In the genomic region with DNA sequence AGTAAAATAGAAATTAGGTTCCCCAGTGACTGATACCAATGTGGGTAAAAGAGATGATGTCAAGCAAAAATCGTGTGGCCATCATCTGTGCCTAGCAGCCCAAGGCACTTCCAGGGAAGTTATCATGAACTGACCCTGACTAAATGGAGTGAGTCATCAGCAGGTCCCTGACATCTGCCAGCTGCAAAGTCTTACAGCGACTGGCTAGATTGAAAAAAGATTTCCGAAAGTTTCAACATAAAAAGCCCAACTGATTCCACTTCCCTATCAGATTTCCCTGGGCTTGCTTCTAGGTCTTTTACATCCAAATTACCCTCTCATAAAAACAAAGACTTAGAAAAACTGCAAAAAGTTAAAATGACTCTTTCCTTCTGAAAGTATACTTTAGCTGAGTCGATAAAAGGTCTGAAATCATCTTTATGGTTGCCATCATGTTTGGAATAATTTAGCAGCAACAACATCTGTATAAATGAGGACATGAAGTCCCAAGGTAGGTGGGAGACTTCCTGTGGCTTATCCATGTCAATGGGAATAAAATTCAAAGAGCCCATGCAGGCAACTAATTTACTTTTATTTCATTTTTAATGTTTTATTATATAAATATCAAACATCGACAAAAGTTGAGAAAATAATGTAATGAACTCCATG, we compare ENCODE assay signal across 14 cellular contexts.
DNase-seq lines count a peak whose midpoint lies in the region; ATAC-seq, FAIRE-seq and TF ChIP-seq lines count a peak whose summit lies in the region.
"Had no signal": no experiment of that assay in that cellular context is flagged by ENCODE, and none has a peak within 500 bp of the region (broad histone marks: within the 10 kb centered on the region; RNA-seq: fewer than 3 reads in every experiment).

No MANE protein-coding gene starts in this region.

- FAIRE-seq in kidney (lab: Jason Lieb, UNC) = no peak
- FAIRE-seq: GM18507 had no signal

- no peak for TF ChIP-seq POLR2A in heart left ventricle (IDR thresholded peaks at IDR 0.05)

- TF ChIP-seq CTCF in SK-N-SH (IDR thresholded peaks at IDR 0.05) (no peak), heart left ventricle (IDR thresholded peaks at IDR 0.05) (no peak), upper lobe of right lung (IDR thresholded peaks at IDR 0.05) (no peak), WERI-Rb-1 (IDR thresholded peaks at IDR 0.05; ENCODE audit: low read depth, low read length) (no peak), kidney (IDR thresholded peaks at IDR 0.05; ENCODE audit: borderline replicate concordance, extremely low read depth, insufficient read depth) (no peak)

- H3K4me2 ChIP-seq in SK-N-SH = peak overlapping the region; percentile 54; the same call in 1 of the 2 replicates

- H3K4me1 ChIP-seq in SK-N-SH (ENCODE audit: control insufficient read depth in 1 of 2, insufficient read depth in 2 of 2, low read depth in 1 of 2, low read length in 1 of 2) (peaks cover 4 to 7% of the 10 kb centered on the region in 2 experiments; a peak in 3 of 4 replicates), heart left ventricle (peaks cover 0 to 4% (median 0%) of the 10 kb centered on the region in 12 donors), upper lobe of right lung (no peaks in the 10 kb centered on the region), kidney (ENCODE audit: control insufficient read depth in 1 of 2, insufficient read depth in 1 of 2, low read depth in 1 of 2, low read length in 2 of 2) (no peaks in the 10 kb centered on the region)
- H3K4me1 ChIP-seq: colonic mucosa had no signal

- no peak overlapping the region for H3K9ac ChIP-seq in SK-N-SH
- H3K9ac ChIP-seq in kidney (ENCODE audit: low read length in 2 of 2) = no peak overlapping the region

- POLR2A ChIA-PET in SK-N-SH (lab: Yijun Ruan, JAX) = no interaction called here

- H3K4me3 ChIP-seq in SK-N-SH (ENCODE audit: low read depth in 2 of 2, low read length in 1 of 2) (peak overlapping the region in 1 of 2 experiments; percentile 19; a peak in 1 of 4 replicates), heart left ventricle (no peak overlapping the region), upper lobe of right lung (no peak overlapping the region), WERI-Rb-1 (ENCODE audit: low read depth, low read length) (no peak overlapping the region), kidney (ENCODE audit: low read length in 2 of 2) (no peak overlapping the region)
- H3K4me3 ChIP-seq: colonic mucosa had no signal

- H3K79me2 ChIP-seq in SK-N-SH (ENCODE audit: insufficient read depth) = no peaks in the 10 kb centered on the region

- H3K27ac ChIP-seq in SK-N-SH (ENCODE audit: low read depth in 2 of 2, low read length in 1 of 2) (peak overlapping the region; percentile 63 to 69), heart left ventricle (no peak overlapping the region), upper lobe of right lung (no peak overlapping the region), WERI-Rb-1 (no peak overlapping the region), kidney (ENCODE audit: low read depth in 2 of 2, low read length in 2 of 2) (no peak overlapping the region)
- H3K27ac ChIP-seq: 22Rv1, colonic mucosa had no signal

- peak overlapping the region; percentile 35; the same call in 1 of the 2 replicates for H2AFZ ChIP-seq in SK-N-SH (ENCODE audit: low read depth)

- ATAC-seq in heart left ventricle (peak in 3 of 4 donors; percentile 49 to 94 (median 81)), upper lobe of right lung (peak; percentile 36)

- H3K9me2 ChIP-seq in SK-N-SH = no peaks in the 10 kb centered on the region

- peak; percentile 58 to 79; a peak in 2 of 4 replicates for TF ChIP-seq EP300 in SK-N-SH (IDR thresholded peaks at IDR 0.05; ENCODE audit: borderline replicate concordance in 1 of 2, low read depth in 1 of 2, low read length in 1 of 2)

- H3K27me3 ChIP-seq in SK-N-SH (ENCODE audit: insufficient read depth) (no peaks in the 10 kb centered on the region), heart left ventricle (no peaks in the 10 kb centered on the region), upper lobe of right lung (no peaks in the 10 kb centered on the region), WERI-Rb-1 (ENCODE audit: insufficient read depth, low read depth, severe bottlenecking) (no peaks in the 10 kb centered on the region)
- H3K27me3 ChIP-seq: colonic mucosa had no signal

- CTCF ChIA-PET in SK-N-SH (lab: Yijun Ruan, JAX) = interaction anchor here (1.0 kb wide), 1 partner anchor 126 kb away, joined by 4 read pairs; no protein-coding TSS in a partner anchor

- H3F3A ChIP-seq in SK-N-SH (replicated peaks; ENCODE audit: insufficient read depth) = peaks cover 11% of the 10 kb centered on the region

- H3K36me3 ChIP-seq in SK-N-SH (replicated peaks in 1 of 2; ENCODE audit: control insufficient read depth in 1 of 2, insufficient read depth in 2 of 2, low read length in 1 of 2) = no peaks in the 10 kb centered on the region
- no peaks in the 10 kb centered on the region for H3K36me3 ChIP-seq in heart left ventricle
- H3K36me3 ChIP-seq in upper lobe of right lung = no peaks in the 10 kb centered on the region
- no peaks in the 10 kb centered on the region for H3K36me3 ChIP-seq in WERI-Rb-1
- no peaks in the 10 kb centered on the region for H3K36me3 ChIP-seq in kidney (ENCODE audit: control insufficient read depth in 1 of 2, insufficient read depth in 2 of 2, low read length in 2 of 2)
- H3K36me3 ChIP-seq: colonic mucosa had no signal

- no peaks in the 10 kb centered on the region for H3K9me3 ChIP-seq in SK-N-SH
- no peaks in the 10 kb centered on the region for H3K9me3 ChIP-seq in heart left ventricle
- no peaks in the 10 kb centered on the region for H3K9me3 ChIP-seq in upper lobe of right lung
- H3K9me3 ChIP-seq in WERI-Rb-1 (ENCODE audit: severe bottlenecking) = no peaks in the 10 kb centered on the region
- no peaks in the 10 kb centered on the region for H3K9me3 ChIP-seq in kidney (ENCODE audit: control insufficient read depth in 1 of 2, low read length in 2 of 2)
- H3K9me3 ChIP-seq: colonic mucosa had no signal

- DNase-seq in DMS 273 (lab: John Stamatoyannopoulos, UW; ENCODE audit: unreplicated experiment) (peak; percentile 27), DMS 273 treated with DMSO at 0.1 percent for 48 hours (lab: John Stamatoyannopoulos, UW) (no peak), SK-N-SH (peak; percentile 62), heart left ventricle (peak in 3 of 5 donors; percentile 5 to 58 (median 54)), upper lobe of right lung (no peak), WERI-Rb-1 (no peak), NAMALWA (ENCODE audit: low spot score) (no peak), kidney (no peak)
- DNase-seq: activated CD8-positive, alpha-beta memory T cell treated with anti-CD3 and anti-CD28 coated beads, Interleukin-2, amount 50 U/mL, for 4 hours; colonic mucosa; NCI-H1417; stimulated activated CD4-positive, alpha-beta T cell treated with anti-CD3 and anti-CD28 coated beads, Interleukin-4, amount 100 ng/mL, for 4 hours had no signal

- no peaks in the 10 kb centered on the region for H4K20me1 ChIP-seq in SK-N-SH (ENCODE audit: insufficient read depth)

- TF ChIP-seq RAD21 in SK-N-SH (IDR thresholded peaks at IDR 0.05; ENCODE audit: low read length) = no peak

- WGBS in SK-N-SH (ENCODE audit: low lambda C conversion rate) = 24% methylated on average over 5 of the region's 5 CpGs
- 39 to 48% (median 41%) methylated on average over 5 of the region's 5 CpGs for WGBS in heart left ventricle, 4 donors

- intact Hi-C loops in heart left ventricle (cut with DNase I) = no loop called here
- intact Hi-C loops in upper lobe of right lung (cut with DNase I) = no loop called here
- intact Hi-C loops in kidney (cut with DNase I) = no loop called here

TF ChIP-seq in SK-N-SH, 30 proteins besides CTCF, POLR2A, EP300 and RAD21 (continues in another document):
- TF ChIP-seq SIN3A (IDR thresholded peaks at IDR 0.05; ENCODE audit: borderline replicate concordance, low read depth, low read length) (peak; percentile 33; the same call in 1 of the 2 replicates), TAF1 (IDR thresholded peaks at IDR 0.05; ENCODE audit: borderline replicate concordance, low read depth, low read length) (no peak), FOXM1 (IDR thresholded peaks at IDR 0.05; ENCODE audit: low read depth) (no peak), GATA2 (CRISPR knock-in tag; IDR thresholded peaks at IDR 0.05) (peak; percentile 40; the same call in 1 of the 2 replicates), JUND (IDR thresholded peaks at IDR 0.05) (peak; percentile 89), POLR2AphosphoS5 (IDR thresholded peaks at IDR 0.05; ENCODE audit: low read depth, low read length) (peak; percentile 70; the same call in 1 of the 2 replicates), RFX5 (IDR thresholded peaks at IDR 0.05; ENCODE audit: low read length) (no peak), GABPA (IDR thresholded peaks at IDR 0.05; ENCODE audit: low read depth) (no peak)
- TF ChIP-seq, protein P1, sequence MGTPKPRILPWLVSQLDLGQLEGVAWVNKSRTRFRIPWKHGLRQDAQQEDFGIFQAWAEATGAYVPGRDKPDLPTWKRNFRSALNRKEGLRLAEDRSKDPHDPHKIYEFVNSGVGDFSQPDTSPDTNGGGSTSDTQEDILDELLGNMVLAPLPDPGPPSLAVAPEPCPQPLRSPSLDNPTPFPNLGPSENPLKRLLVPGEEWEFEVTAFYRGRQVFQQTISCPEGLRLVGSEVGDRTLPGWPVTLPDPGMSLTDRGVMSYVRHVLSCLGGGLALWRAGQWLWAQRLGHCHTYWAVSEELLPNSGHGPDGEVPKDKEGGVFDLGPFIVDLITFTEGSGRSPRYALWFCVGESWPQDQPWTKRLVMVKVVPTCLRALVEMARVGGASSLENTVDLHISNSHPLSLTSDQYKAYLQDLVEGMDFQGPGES (IDR thresholded peaks at IDR 0.05; ENCODE audit: low read depth, low read length) = no peak
- TF ChIP-seq, protein P2, sequence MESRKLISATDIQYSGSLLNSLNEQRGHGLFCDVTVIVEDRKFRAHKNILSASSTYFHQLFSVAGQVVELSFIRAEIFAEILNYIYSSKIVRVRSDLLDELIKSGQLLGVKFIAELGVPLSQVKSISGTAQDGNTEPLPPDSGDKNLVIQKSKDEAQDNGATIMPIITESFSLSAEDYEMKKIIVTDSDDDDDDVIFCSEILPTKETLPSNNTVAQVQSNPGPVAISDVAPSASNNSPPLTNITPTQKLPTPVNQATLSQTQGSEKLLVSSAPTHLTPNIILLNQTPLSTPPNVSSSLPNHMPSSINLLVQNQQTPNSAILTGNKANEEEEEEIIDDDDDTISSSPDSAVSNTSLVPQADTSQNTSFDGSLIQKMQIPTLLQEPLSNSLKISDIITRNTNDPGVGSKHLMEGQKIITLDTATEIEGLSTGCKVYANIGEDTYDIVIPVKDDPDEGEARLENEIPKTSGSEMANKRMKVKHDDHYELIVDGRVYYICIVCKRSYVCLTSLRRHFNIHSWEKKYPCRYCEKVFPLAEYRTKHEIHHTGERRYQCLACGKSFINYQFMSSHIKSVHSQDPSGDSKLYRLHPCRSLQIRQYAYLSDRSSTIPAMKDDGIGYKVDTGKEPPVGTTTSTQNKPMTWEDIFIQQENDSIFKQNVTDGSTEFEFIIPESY (IDR thresholded peaks at IDR 0.05; ENCODE audit: borderline replicate concordance, low read depth) = no peak
- TF ChIP-seq, protein P3, sequence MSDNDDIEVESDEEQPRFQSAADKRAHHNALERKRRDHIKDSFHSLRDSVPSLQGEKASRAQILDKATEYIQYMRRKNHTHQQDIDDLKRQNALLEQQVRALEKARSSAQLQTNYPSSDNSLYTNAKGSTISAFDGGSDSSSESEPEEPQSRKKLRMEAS (IDR thresholded peaks at IDR 0.05; ENCODE audit: low read depth) = no peak

Comparison
In these comparisons a context has a peak if more than half of its experiments do, and no peak if none do; other contexts are left out.
1. DNase-seq: peak in DMS 273 (single experiment), SK-N-SH (single experiment) and heart left ventricle (3 of 5); none in DMS 273 treated with DMSO at 0.1 percent for 48 hours (single experiment), upper lobe of right lung (single experiment), WERI-Rb-1 (single experiment), NAMALWA (single experiment) and kidney (single experiment).
2. H3K27ac ChIP-seq: peak in SK-N-SH (2 of 2); none in heart left ventricle (0 of 12), upper lobe of right lung (single experiment), WERI-Rb-1 (single experiment) and kidney (0 of 2).